11 cellular contexts compared by ENCODE assay signal in genomic region chr7:131501930-131502685, GRCh38. TPM values are rescaled to one million over a fixed set of nuclear protein-coding genes. Genes with fewer than 3 reads are reported as not detected.
A peak's percentile ranks its signal among the peaks of the same experiment; 100 is the strongest.
DNase-seq lines count a peak whose midpoint lies in the region; ATAC-seq, FAIRE-seq and TF ChIP-seq lines count a peak whose summit lies in the region.
"Had no signal": no experiment of that assay in that cellular context is flagged by ENCODE, and none has a peak within 500 bp of the region (broad histone marks: within the 10 kb centered on the region; RNA-seq: fewer than 3 reads in every experiment).

No MANE protein-coding gene starts in this region.

- H4K91ac ChIP-seq in mesenchymal stem cell (ENCODE audit: low read length): no peak overlapping the region

- no peak for DNase-seq in mesenchymal stem cell
- no peak for DNase-seq in NCI-H446 (lab: John Stamatoyannopoulos, UW)
- no peak for DNase-seq in GM19240 (ENCODE audit: insufficient read length, low spot score)
- DNase-seq in frontal cortex (ENCODE audit: low spot score in 2 of 2): no peak

- H3K27ac ChIP-seq in BLaER1 treated with 17β-estradiol and CSF1 and Interleukin-3, amounts not matched to agents 10 nM and 100 nM: peak overlapping the region in 6 of 11 experiments; percentile 0 to 52 (median 14); a peak in 2 of 22 replicates
- H3K27ac ChIP-seq in mesenchymal stem cell (ENCODE audit: low read length, poor library complexity, severe bottlenecking): peak overlapping the region; percentile 43

- no peaks in the 10 kb centered on the region for H3K9me3 ChIP-seq in BLaER1 treated with 17β-estradiol and CSF1 and Interleukin-3, amounts not matched to agents 10 nM and 100 nM (replicated peaks in 1 of 11)
- no peaks in the 10 kb centered on the region for H3K9me3 ChIP-seq in mesenchymal stem cell (ENCODE audit: control insufficient read depth, low read length)
- H3K9me3 ChIP-seq: adrenal gland had no signal

- peaks cover 13 to 61% (median 36%) of the 10 kb centered on the region in 11 experiments for H3K36me3 ChIP-seq in BLaER1 treated with 17β-estradiol and CSF1 and Interleukin-3, amounts not matched to agents 10 nM and 100 nM
- peaks cover 4 to 22% of the 10 kb centered on the region in 2 experiments for H3K36me3 ChIP-seq in mesenchymal stem cell (ENCODE audit: control insufficient read depth in 1 of 2, insufficient read depth in 2 of 2, low read depth in 1 of 2, low read length in 2 of 2)
- H3K36me3 ChIP-seq: adrenal gland had no signal

- no peak overlapping the region for H2AFZ ChIP-seq in mesenchymal stem cell (ENCODE audit: low read depth, low read length)

- H3K4me1 ChIP-seq in BLaER1 treated with 17β-estradiol and CSF1 and Interleukin-3, amounts not matched to agents 10 nM and 100 nM: peaks cover 27 to 35% (median 33%) of the 10 kb centered on the region in 10 experiments
- H3K4me1 ChIP-seq in mesenchymal stem cell (ENCODE audit: control insufficient read depth, insufficient read depth, low read depth, low read length): peaks cover 20% of the 10 kb centered on the region

- H2AK5ac ChIP-seq in mesenchymal stem cell (ENCODE audit: low read length, severe bottlenecking): peak overlapping the region; percentile 12

- H2BK15ac ChIP-seq in mesenchymal stem cell (ENCODE audit: low read depth, poor library complexity, severe bottlenecking): peak overlapping the region; percentile 37

- no peak for FAIRE-seq in frontal cortex (lab: Jason Lieb, UNC)

- no peaks in the 10 kb centered on the region for H3K9me3 Mint-ChIP-seq in brain
- H3K9me3 Mint-ChIP-seq: activated CD4-positive, alpha-beta T cell treated with anti-CD3 and anti-CD28 coated beads, Interleukin-2, amount 10 ng/mL, durations not matched to agents 7 days and 5 days; IgD-negative memory B cell had no signal

- no peak overlapping the region for H2BK5ac ChIP-seq in mesenchymal stem cell (ENCODE audit: low read depth, low read length, poor library complexity, severe bottlenecking)

- no peak for TF ChIP-seq CTCF in brain (conservative IDR thresholded peaks at IDR 0.05)

- peaks cover 40% of the 10 kb centered on the region for H3K4me1 Mint-ChIP-seq in brain

- H3K4me2 ChIP-seq in BLaER1 treated with 17β-estradiol and CSF1 and Interleukin-3, amounts not matched to agents 10 nM and 100 nM: peak overlapping the region in 10 of 11 experiments; percentile 2 to 71 (median 59); a peak in 18 of 22 replicates
- no peak overlapping the region for H3K4me2 ChIP-seq in mesenchymal stem cell (ENCODE audit: low read length, poor library complexity, severe bottlenecking)

- H3K27ac Mint-ChIP-seq in brain: peak overlapping the region; percentile 28 to 94 (median 73)

- no peak overlapping the region for H4K8ac ChIP-seq in mesenchymal stem cell (ENCODE audit: low read length)

- no peak overlapping the region for H2BK12ac ChIP-seq in mesenchymal stem cell (ENCODE audit: low read length in 2 of 2)

- H3K18ac ChIP-seq in mesenchymal stem cell (ENCODE audit: low read depth in 1 of 2, low read length in 2 of 2): peak overlapping the region in 1 of 2 experiments; percentile 14

- no peak overlapping the region for H3K23ac ChIP-seq in mesenchymal stem cell (ENCODE audit: low read length in 2 of 2)

- no peak overlapping the region for H3K14ac ChIP-seq in mesenchymal stem cell (ENCODE audit: low read length in 2 of 2)

- H4K20me1 ChIP-seq in BLaER1 treated with 17β-estradiol and CSF1 and Interleukin-3, amounts not matched to agents 10 nM and 100 nM: peaks cover 0 to 32% (median 4%) of the 10 kb centered on the region in 11 experiments; a peak in 7 of 22 replicates

- peaks cover 11% of the 10 kb centered on the region for H3K36me3 Mint-ChIP-seq in brain

- no peaks in the 10 kb centered on the region for H3K27me3 ChIP-seq in BLaER1 treated with 17β-estradiol and CSF1 and Interleukin-3, amounts not matched to agents 10 nM and 100 nM
- H3K27me3 ChIP-seq in mesenchymal stem cell (ENCODE audit: control insufficient read depth in 1 of 2, insufficient read depth in 1 of 2, low read length in 2 of 2): no peaks in the 10 kb centered on the region
- H3K27me3 ChIP-seq: adrenal gland had no signal

- H2BK120ac ChIP-seq in mesenchymal stem cell (ENCODE audit: low read depth, low read length): no peak overlapping the region

- WGBS in mesenchymal stem cell: 93% methylated on average over 14 of the region's 14 CpGs

- H3K4me3 Mint-ChIP-seq in brain: no peak overlapping the region
- H3K4me3 Mint-ChIP-seq: activated CD4-positive, alpha-beta T cell treated with anti-CD3 and anti-CD28 coated beads, Interleukin-2, amount 10 ng/mL, durations not matched to agents 7 days and 5 days; IgD-negative memory B cell had no signal

- ATAC-seq in HG02610 (IDR thresholded peaks at IDR 0.05; ENCODE audit: unreplicated experiment) (peak; percentile 10), GM21515 (IDR thresholded peaks at IDR 0.05; ENCODE audit: unreplicated experiment) (no peak)

- H3K4me3 ChIP-seq in BLaER1 treated with 17β-estradiol and CSF1 and Interleukin-3, amounts not matched to agents 10 nM and 100 nM: no peak overlapping the region
- H3K4me3 ChIP-seq in mesenchymal stem cell (ENCODE audit: insufficient read depth in 1 of 2, low read depth in 1 of 2, low read length in 2 of 2): no peak overlapping the region
- H3K4me3 ChIP-seq: adrenal gland had no signal

- H3K27me3 Mint-ChIP-seq in brain: no peaks in the 10 kb centered on the region
- H3K27me3 Mint-ChIP-seq: activated CD4-positive, alpha-beta T cell treated with anti-CD3 and anti-CD28 coated beads, Interleukin-2, amount 10 ng/mL, durations not matched to agents 7 days and 5 days; IgD-negative memory B cell had no signal

- H3K79me1 ChIP-seq in mesenchymal stem cell (replicated peaks; ENCODE audit: low read length, poor library complexity, severe bottlenecking): no peaks in the 10 kb centered on the region

- H3K4ac ChIP-seq in mesenchymal stem cell (ENCODE audit: low read depth in 1 of 2, low read length in 2 of 2): no peak overlapping the region

- H3K9ac ChIP-seq in BLaER1 treated with 17β-estradiol and CSF1 and Interleukin-3, amounts not matched to agents 10 nM and 100 nM: no peak overlapping the region; a peak in 1 of 22 replicates
- no peak overlapping the region for H3K9ac ChIP-seq in mesenchymal stem cell (ENCODE audit: low read length)

RNA-seq across cellular contexts. Expression of gene PODXL, which starts 54.3 kb away (rescaled TPM):
- polyA plus RNA-seq in brain (ENCODE audit: insufficient read depth, low read depth, low replicate concordance): 39.8 TPM
- 1.1 TPM for polyA plus RNA-seq in mesenchymal stem cell (2013, experiment 1 of 2)
- 1.1 TPM for polyA plus RNA-seq in mesenchymal stem cell (2013, experiment 2 of 2)
- total RNA-seq in frontal cortex: 9.4 TPM
